Comparison of ENCODE assay signal across 8 cellular contexts in the genomic region with DNA sequence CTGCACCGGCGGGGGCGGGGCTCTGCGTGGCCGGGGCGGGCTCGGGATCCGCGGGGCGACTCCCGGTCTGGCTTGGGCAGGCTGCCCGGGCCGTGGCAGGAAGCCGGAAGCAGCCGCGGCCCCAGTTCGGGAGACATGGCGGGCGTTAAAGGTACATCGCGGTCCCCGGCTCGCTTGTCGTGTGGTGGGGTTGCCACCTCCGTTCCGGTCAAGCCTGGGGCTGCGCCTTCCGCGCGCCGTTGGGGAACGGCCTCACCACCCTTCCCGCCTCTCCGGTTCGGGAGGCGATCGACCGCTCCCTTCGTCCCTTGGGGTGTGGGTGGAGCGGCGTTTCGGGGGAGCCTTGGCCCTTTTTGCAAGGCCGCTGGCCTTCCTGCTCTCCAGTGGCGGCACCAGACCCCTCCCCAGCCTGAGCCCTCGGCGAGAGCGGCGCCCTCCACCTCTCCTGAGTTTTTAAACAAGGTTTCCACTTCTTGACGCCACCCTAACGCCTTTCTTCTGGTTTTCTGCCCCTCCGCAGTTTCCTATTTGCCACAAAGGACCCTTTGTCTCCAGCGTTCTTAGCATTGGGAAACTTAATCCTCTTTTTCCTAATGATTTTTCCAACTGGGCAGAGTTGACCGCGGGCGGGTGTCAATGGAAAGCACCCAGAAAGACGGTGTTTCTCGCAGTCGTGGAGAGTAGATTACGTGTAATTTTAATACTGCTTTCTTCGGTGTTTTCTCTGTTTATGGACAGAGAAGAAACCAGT. TPM values are rescaled to one million over a fixed set of nuclear protein-coding genes. Genes with fewer than 3 reads are reported as not detected.
A peak's percentile ranks its signal among the peaks of the same experiment; 100 is the strongest.
DNase-seq lines count a peak whose midpoint lies in the region; ATAC-seq lines count a peak whose summit lies in the region.

A gene with protein sequence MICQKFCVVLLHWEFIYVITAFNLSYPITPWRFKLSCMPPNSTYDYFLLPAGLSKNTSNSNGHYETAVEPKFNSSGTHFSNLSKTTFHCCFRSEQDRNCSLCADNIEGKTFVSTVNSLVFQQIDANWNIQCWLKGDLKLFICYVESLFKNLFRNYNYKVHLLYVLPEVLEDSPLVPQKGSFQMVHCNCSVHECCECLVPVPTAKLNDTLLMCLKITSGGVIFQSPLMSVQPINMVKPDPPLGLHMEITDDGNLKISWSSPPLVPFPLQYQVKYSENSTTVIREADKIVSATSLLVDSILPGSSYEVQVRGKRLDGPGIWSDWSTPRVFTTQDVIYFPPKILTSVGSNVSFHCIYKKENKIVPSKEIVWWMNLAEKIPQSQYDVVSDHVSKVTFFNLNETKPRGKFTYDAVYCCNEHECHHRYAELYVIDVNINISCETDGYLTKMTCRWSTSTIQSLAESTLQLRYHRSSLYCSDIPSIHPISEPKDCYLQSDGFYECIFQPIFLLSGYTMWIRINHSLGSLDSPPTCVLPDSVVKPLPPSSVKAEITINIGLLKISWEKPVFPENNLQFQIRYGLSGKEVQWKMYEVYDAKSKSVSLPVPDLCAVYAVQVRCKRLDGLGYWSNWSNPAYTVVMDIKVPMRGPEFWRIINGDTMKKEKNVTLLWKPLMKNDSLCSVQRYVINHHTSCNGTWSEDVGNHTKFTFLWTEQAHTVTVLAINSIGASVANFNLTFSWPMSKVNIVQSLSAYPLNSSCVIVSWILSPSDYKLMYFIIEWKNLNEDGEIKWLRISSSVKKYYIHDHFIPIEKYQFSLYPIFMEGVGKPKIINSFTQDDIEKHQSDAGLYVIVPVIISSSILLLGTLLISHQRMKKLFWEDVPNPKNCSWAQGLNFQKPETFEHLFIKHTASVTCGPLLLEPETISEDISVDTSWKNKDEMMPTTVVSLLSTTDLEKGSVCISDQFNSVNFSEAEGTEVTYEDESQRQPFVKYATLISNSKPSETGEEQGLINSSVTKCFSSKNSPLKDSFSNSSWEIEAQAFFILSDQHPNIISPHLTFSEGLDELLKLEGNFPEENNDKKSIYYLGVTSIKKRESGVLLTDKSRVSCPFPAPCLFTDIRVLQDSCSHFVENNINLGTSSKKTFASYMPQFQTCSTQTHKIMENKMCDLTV (plus strand): TSS at position 79 of the 751 bp plus-strand sequence. CDS start 144,898 bp downstream, outside the sequence.
Gene LEPROT, plus strand, starts transcription at position 79 of the 751 bp plus-strand sequence. Its CDS starts 57 bp downstream, at position 136.

- CTCF ChIA-PET in activated CD4-positive, alpha-beta memory T cell treated with anti-CD3 and anti-CD28 coated beads for 36 hours (lab: Charles Lee): interaction anchor here (1.0 to 3.9 kb wide), 5 partner anchors 10 to 166 kb away, joined by 3 to 28 read pairs (median 9); no protein-coding TSS in a partner anchor

- ATAC-seq in GM21619 (IDR thresholded peaks at IDR 0.05; ENCODE audit: unreplicated experiment) (peak; percentile 55), right cardiac atrium (no peak), sciatic nerve (no peak), GM18858 (IDR thresholded peaks at IDR 0.05; ENCODE audit: unreplicated experiment) (no peak)

- H3K27ac Mint-ChIP-seq in activated CD4-positive, alpha-beta memory T cell treated with anti-CD3 and anti-CD28 coated beads for 36 hours: peak within 1 kb of the TSS; percentile 88

- H4K20me1 ChIP-seq in Karpas-422 (ENCODE audit: insufficient read depth, low read depth, low read length): no peaks in the 10 kb centered on the region

- H3K36me3 ChIP-seq in Karpas-422 (ENCODE audit: insufficient read depth, low read length): 0 out of 2 replicates have a peak, but pooled peaks cover 3% of the 10 kb centered on the region

- no peaks in the 10 kb centered on the region for H3K9me3 Mint-ChIP-seq in activated CD4-positive, alpha-beta memory T cell treated with anti-CD3 and anti-CD28 coated beads for 36 hours

- peaks cover 38% of the 10 kb centered on the region for H3K4me1 ChIP-seq in Karpas-422 (ENCODE audit: low read length)
- H3K4me1 ChIP-seq in right cardiac atrium (ENCODE audit: control insufficient read depth, insufficient read depth, low read length): peaks cover 10% of the 10 kb centered on the region

- H3K9me2 ChIP-seq in Karpas-422 (replicated peaks; ENCODE audit: insufficient read depth, low read length): no peaks in the 10 kb centered on the region

- POLR2A ChIA-PET in activated CD4-positive, alpha-beta memory T cell treated with anti-CD3 and anti-CD28 coated beads for 36 hours (lab: Charles Lee): interaction anchor here (0.8 to 2.2 kb wide), 5 partner anchors 12 to 32 kb away, joined by 3 to 18 read pairs (median 4); no protein-coding TSS in a partner anchor

- H3K27me3 Mint-ChIP-seq in activated CD4-positive, alpha-beta memory T cell treated with anti-CD3 and anti-CD28 coated beads for 36 hours: no peaks in the 10 kb centered on the region

- H3K4me2 ChIP-seq in Karpas-422 (ENCODE audit: low read depth, low read length, poor library complexity, severe bottlenecking): peak within 1 kb of the TSS; percentile 88

- intact Hi-C loops in activated CD4-positive, alpha-beta memory T cell treated with anti-CD3 and anti-CD28 coated beads for 36 hours (cut with micrococcal nuclease): loop anchor here (1.0 to 5.0 kb wide), 9 partner anchors 22 to 954 kb away; partner anchors contain the start of gene JAK1
- intact Hi-C loops in right cardiac atrium (cut with DNase I): loop anchor here in 2 of 4 donors (10.0 kb wide), 2 partner anchors 166 to 274 kb away; no protein-coding TSS in a partner anchor
- intact Hi-C loops in sciatic nerve (cut with DNase I): loop anchor here (5.0 kb wide), 1 partner anchor 163 kb away; no protein-coding TSS in a partner anchor

- peak within 1 kb of the TSS; percentile 57 for H3K27ac ChIP-seq in Karpas-422 (ENCODE audit: low read length)
- peak within 1 kb of the TSS; percentile 96 for H3K27ac ChIP-seq in right cardiac atrium (ENCODE audit: low read length)

- peaks cover 42% of the 10 kb centered on the region for H3K79me2 ChIP-seq in Karpas-422 (ENCODE audit: low read length)

- H3K27me3 ChIP-seq in Karpas-422 (ENCODE audit: low read length) (no peaks in the 10 kb centered on the region), right cardiac atrium (ENCODE audit: control insufficient read depth, insufficient read depth) (no peaks in the 10 kb centered on the region)

- DNase-seq in Karpas-422 (no peak), right cardiac atrium (no peak), sciatic nerve (ENCODE audit: low spot score) (no peak), T-helper 9 cell (no peak)
- no peak for DNase-seq in activated CD4-positive, alpha-beta memory T cell treated with anti-CD3 and anti-CD28 coated beads for 36 hours

- H3K4me3 ChIP-seq in GM08714 (ENCODE audit: low read length): peak within 1 kb of the TSS; percentile 100
- peak within 1 kb of the TSS; percentile 95 for H3K4me3 ChIP-seq in Karpas-422 (ENCODE audit: low read length)
- peak within 1 kb of the TSS; percentile 81 for H3K4me3 ChIP-seq in right cardiac atrium (ENCODE audit: low read length)

- peak within 1 kb of the TSS; percentile 100 for H2AFZ ChIP-seq in Karpas-422 (ENCODE audit: low read length)

- H3K9me3 ChIP-seq in Karpas-422 (ENCODE audit: low read length) (no peaks in the 10 kb centered on the region), right cardiac atrium (ENCODE audit: control insufficient read depth, low read length) (no peaks in the 10 kb centered on the region)

- H3K9ac ChIP-seq in Karpas-422 (ENCODE audit: low read length): peak within 1 kb of the TSS; percentile 85

- peaks cover 21% of the 10 kb centered on the region for H3K4me1 Mint-ChIP-seq in activated CD4-positive, alpha-beta memory T cell treated with anti-CD3 and anti-CD28 coated beads for 36 hours (ENCODE audit: low read depth)

- peak within 1 kb of the TSS; percentile 90 for H3K4me3 Mint-ChIP-seq in activated CD4-positive, alpha-beta memory T cell treated with anti-CD3 and anti-CD28 coated beads for 36 hours

- H3K36me3 Mint-ChIP-seq in activated CD4-positive, alpha-beta memory T cell treated with anti-CD3 and anti-CD28 coated beads for 36 hours: peaks cover 14% of the 10 kb centered on the region

- WGBS in right cardiac atrium: under 1% methylated on average over 60 of the region's 60 CpGs

RNA-seq across cellular contexts. Expression of the first gene that starts in this region (rescaled TPM):
- 1.4 and 1.5 TPM in 2 replicates for total RNA-seq in Karpas-422 (2014; rRNA removed; shearing (Covaris generic); ENCODE audit: low replicate concordance)
- total RNA-seq in activated CD4-positive, alpha-beta memory T cell treated with anti-CD3 and anti-CD28 coated beads for 36 hours: 1 to 10 TPM; 5.0 to 5.2 TPM
- 10 to 100 TPM; 10.2 to 27.3 (median 16.2) TPM for total RNA-seq in right cardiac atrium
- 3.9 TPM for polyA plus RNA-seq in right cardiac atrium
- 138 TPM for total RNA-seq in sciatic nerve

RNA-seq across cellular contexts. Expression of gene LEPROT, which starts in this region (rescaled TPM):
- total RNA-seq in Karpas-422 (2014; rRNA removed; shearing (Covaris generic); ENCODE audit: low replicate concordance): 11.8 and 31.3 TPM in 2 replicates
- total RNA-seq in activated CD4-positive, alpha-beta memory T cell treated with anti-CD3 and anti-CD28 coated beads for 36 hours: 10 to 100 TPM; 17.9 to 19.6 TPM
- 10 to 100 TPM; 52.8 to 59.1 (median 57.1) TPM for total RNA-seq in right cardiac atrium
- polyA plus RNA-seq in right cardiac atrium: 33.0 TPM
- 97.5 TPM for total RNA-seq in sciatic nerve
